12 cellular contexts compared by ENCODE assay signal in the genomic region with DNA sequence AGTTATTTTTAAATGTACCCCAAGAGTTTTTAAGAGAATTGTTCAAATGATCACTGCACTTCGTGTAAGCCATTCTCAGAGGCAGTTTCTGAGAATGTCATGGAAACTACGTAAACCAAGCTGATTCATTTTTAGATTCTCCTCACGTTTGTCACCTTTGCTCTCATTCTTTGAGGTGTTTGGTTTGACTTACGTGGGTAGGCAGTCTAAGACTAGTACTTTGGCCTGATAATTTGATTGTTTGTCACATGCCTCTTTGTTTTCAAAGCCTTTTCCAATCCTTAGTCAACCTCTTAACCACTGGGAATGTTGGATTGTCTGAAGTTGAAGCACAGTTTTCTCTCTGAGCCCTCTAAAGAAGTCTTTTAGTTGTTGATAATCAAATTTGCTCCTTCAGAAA. TPM values are rescaled to one million over a fixed set of nuclear protein-coding genes. Genes with fewer than 3 reads are reported as not detected.
A peak's percentile ranks its signal among the peaks of the same experiment; 100 is the strongest.
DNase-seq lines count a peak whose midpoint lies in the region; ATAC-seq, FAIRE-seq and TF ChIP-seq lines count a peak whose summit lies in the region.
"Had no signal": no experiment of that assay in that cellular context is flagged by ENCODE, and none has a peak within 500 bp of the region (broad histone marks: within the 10 kb centered on the region; RNA-seq: fewer than 3 reads in every experiment).

No MANE protein-coding gene starts in this region.

- ATAC-seq in GM19043 (IDR thresholded peaks at IDR 0.05; ENCODE audit: low read depth, unreplicated experiment) (peak; percentile 70), HG03045 (IDR thresholded peaks at IDR 0.05; ENCODE audit: unreplicated experiment) (peak; percentile 74), GM19324 (IDR thresholded peaks at IDR 0.05; ENCODE audit: low FRiP score, unreplicated experiment) (no peak), lower lobe of right lung (no peak)
- ATAC-seq: left lung had no signal

- peaks cover 12% of the 10 kb centered on the region for H3K36me3 ChIP-seq in astrocyte (ENCODE audit: insufficient read depth, low read length)
- no peaks in the 10 kb centered on the region for H3K36me3 ChIP-seq in lower lobe of right lung
- H3K36me3 ChIP-seq: left lung had no signal

- H3K79me2 ChIP-seq in astrocyte (ENCODE audit: insufficient read depth, low read length) = peaks cover 96% of the 10 kb centered on the region

- FAIRE-seq in astrocyte (lab: Jason Lieb, UNC) = peak; percentile 13

- H3K4me3 Mint-ChIP-seq in Calu3 (ENCODE audit: low read depth, unreplicated experiment) (no peak overlapping the region), astrocyte (ENCODE audit: unreplicated experiment) (peak overlapping the region; percentile 20)

- H3K36me3 Mint-ChIP-seq in Calu3 (ENCODE audit: insufficient read depth, unreplicated experiment) = peaks cover 7% of the 10 kb centered on the region
- H3K36me3 Mint-ChIP-seq in astrocyte (ENCODE audit: low read depth, unreplicated experiment) = peaks cover 36% of the 10 kb centered on the region

- H3K4me1 ChIP-seq in astrocyte (ENCODE audit: insufficient read depth, low read length) (peaks cover 5% of the 10 kb centered on the region), lower lobe of right lung (peaks cover 30% of the 10 kb centered on the region)
- H3K4me1 ChIP-seq: BLaER1 had no signal

- H3K27ac Mint-ChIP-seq in Calu3 (ENCODE audit: unreplicated experiment) (peak overlapping the region; percentile 39), astrocyte (ENCODE audit: unreplicated experiment) (peak overlapping the region; percentile 58)

- H3K4me2 ChIP-seq in astrocyte (ENCODE audit: low read length) = peak overlapping the region; percentile 5
- H3K4me2 ChIP-seq: BLaER1 had no signal

- intact Hi-C loops in Calu3 (cut with micrococcal nuclease; ENCODE audit: unreplicated experiment) (no loop called here), lower lobe of right lung (cut with DNase I) (no loop called here)

- BruUV-seq in Calu3 (replicated peaks; lab: Mats Ljungman, UMichigan) = no TSS peak

- H2AFZ ChIP-seq in astrocyte (ENCODE audit: low read depth, low read length) = no peak overlapping the region

- no peaks in the 10 kb centered on the region for H3K9me3 ChIP-seq in astrocyte (ENCODE audit: insufficient read depth, low read depth, low read length)
- H3K9me3 ChIP-seq in lower lobe of right lung = no peaks in the 10 kb centered on the region
- H3K9me3 ChIP-seq: left lung had no signal

- H3K27me3 Mint-ChIP-seq in Calu3 (ENCODE audit: unreplicated experiment) (no peaks in the 10 kb centered on the region), astrocyte (ENCODE audit: low read depth, unreplicated experiment) (no peaks in the 10 kb centered on the region)

- peak overlapping the region; percentile 47 for H3K27ac ChIP-seq in astrocyte (ENCODE audit: low read depth, low read length)
- no peak overlapping the region for H3K27ac ChIP-seq in lower lobe of right lung
- H3K27ac ChIP-seq: BLaER1, left lung had no signal

- H3K27me3 ChIP-seq in astrocyte (ENCODE audit: insufficient read depth, low read length) = no peaks in the 10 kb centered on the region
- H3K27me3 ChIP-seq in lower lobe of right lung (ENCODE audit: low read depth) = no peaks in the 10 kb centered on the region
- H3K27me3 ChIP-seq: BLaER1, left lung had no signal

- H3K9me3 Mint-ChIP-seq in Calu3 (ENCODE audit: low read depth, unreplicated experiment) (peaks cover 2% of the 10 kb centered on the region), astrocyte (ENCODE audit: unreplicated experiment) (no peaks in the 10 kb centered on the region)

- CTCF ChIA-PET in Calu3 (lab: Charles Lee) = interaction anchor here (0.7 kb wide), 1 partner anchor 18 kb away, joined by 3 read pairs; no protein-coding TSS in a partner anchor

- TF ChIP-seq CTCF in Calu3 (IDR thresholded peaks at IDR 0.05; ENCODE audit: unreplicated experiment) (no peak), astrocyte (IDR thresholded peaks at IDR 0.05; ENCODE audit: insufficient read depth, low read depth, low read length) (no peak), lower lobe of right lung (IDR thresholded peaks at IDR 0.05) (no peak)

- peaks cover 85% of the 10 kb centered on the region for H4K20me1 ChIP-seq in astrocyte (ENCODE audit: insufficient read depth, low read length)

- no peak overlapping the region for H3K9ac ChIP-seq in astrocyte (ENCODE audit: low read length)
- H3K9ac ChIP-seq: BLaER1 had no signal

- peaks cover 26% of the 10 kb centered on the region for H3K4me1 Mint-ChIP-seq in Calu3 (ENCODE audit: low read depth, unreplicated experiment)
- H3K4me1 Mint-ChIP-seq in astrocyte (ENCODE audit: low read depth, unreplicated experiment) = peaks cover 59% of the 10 kb centered on the region

- DNase-seq in Calu3 (no peak), astrocyte (ENCODE audit: low read depth) (peak; percentile 78), AML-193 (lab: John Stamatoyannopoulos, UW) (no peak), lower lobe of right lung (no peak), HuH-7 (ENCODE audit: low spot score) (no peak)
- DNase-seq: activated CD8-positive, alpha-beta memory T cell treated with anti-CD3 and anti-CD28 coated beads for 24 hours; effector memory CD4-positive, alpha-beta T cell; left lung had no signal

- H3K4me3 ChIP-seq in astrocyte (ENCODE audit: insufficient read depth, low read depth, low read length) (no peak overlapping the region), lower lobe of right lung (no peak overlapping the region)
- H3K4me3 ChIP-seq: BLaER1, left lung had no signal

RNA-seq across cellular contexts. Expression of gene SEPTIN11, which starts 10.5 kb away (rescaled TPM):
- 50.2 and 56.2 TPM in 2 replicates for total RNA-seq in Calu3 (2022)
- total RNA-seq in astrocyte = 621 and 623 TPM in 2 replicates
- 127 TPM for total RNA-seq in lower lobe of right lung

Comparison
In these comparisons a context has a peak if more than half of its experiments do, and no peak if none do; other contexts are left out.
1. ATAC-seq: peak in GM19043 (single experiment) and HG03045 (single experiment); none in GM19324 (single experiment) and lower lobe of right lung (0 of 2).